In the genomic region with DNA sequence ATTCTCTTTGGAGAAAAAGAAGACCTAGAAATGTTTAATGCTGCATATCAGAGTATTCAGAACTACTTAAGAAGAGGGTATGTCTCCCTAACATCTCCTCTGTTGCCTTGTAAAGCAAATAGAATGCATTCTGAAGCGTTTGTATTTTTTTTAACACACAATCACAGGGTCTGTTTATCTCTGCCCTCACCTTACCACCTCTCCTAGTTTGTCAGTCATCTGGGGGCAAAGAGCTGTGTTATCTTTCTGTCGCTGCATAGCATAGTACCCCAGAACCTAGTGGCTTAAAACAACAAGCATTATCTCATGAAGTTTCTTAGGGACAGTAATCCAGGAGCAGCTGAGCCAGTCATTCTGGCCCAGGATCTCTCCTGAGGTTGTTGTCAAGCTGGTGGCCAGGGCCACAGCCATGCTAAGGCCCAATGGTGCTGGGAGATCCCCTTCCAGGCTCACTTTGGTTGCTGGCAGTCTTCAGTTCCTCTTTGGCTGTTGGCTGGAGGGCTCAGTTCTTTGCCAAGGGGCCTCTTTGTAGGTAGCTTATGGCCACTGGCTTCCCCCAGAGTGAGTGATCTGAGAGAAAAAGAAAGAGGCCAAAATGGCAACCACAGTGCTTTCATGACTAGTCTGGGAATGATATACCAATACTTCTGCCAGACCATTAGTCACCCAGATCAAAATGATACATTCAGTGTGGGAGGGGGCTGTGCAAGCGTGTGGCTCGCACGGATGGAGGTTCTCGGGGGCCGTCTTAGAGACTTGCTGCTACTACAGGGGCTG, we compare ENCODE assay signal across 9 cellular contexts. TPM values are rescaled to one million over a fixed set of nuclear protein-coding genes. Genes with fewer than 3 reads are reported as not detected.
A peak's percentile ranks its signal among the peaks of the same experiment; 100 is the strongest.
DNase-seq lines count a peak whose midpoint lies in the region; ATAC-seq, FAIRE-seq and TF ChIP-seq lines count a peak whose summit lies in the region.
"Had no signal": no experiment of that assay in that cellular context is flagged by ENCODE, and none has a peak within 500 bp of the region (broad histone marks: within the 10 kb centered on the region; RNA-seq: fewer than 3 reads in every experiment).

No MANE protein-coding gene starts in this region.

- ATAC-seq in HG03045 (IDR thresholded peaks at IDR 0.05; ENCODE audit: unreplicated experiment): peak; percentile 96

- H3K27ac ChIP-seq in CD8-positive, alpha-beta memory T cell (ENCODE audit: low read depth, low read length): no peak overlapping the region
- H3K27ac ChIP-seq in small intestine (ENCODE audit: low read depth in 1 of 2, low read length in 1 of 2): no peak overlapping the region
- H3K27ac ChIP-seq: thoracic aorta had no signal

- H3K9me3 Mint-ChIP-seq in CD8-positive, alpha-beta memory T cell: no peaks in the 10 kb centered on the region
- H3K9me3 Mint-ChIP-seq in activated naive CD8-positive, alpha-beta T cell (ENCODE audit: low read depth): no peaks in the 10 kb centered on the region

- CTCF ChIA-PET in CD8-positive, alpha-beta memory T cell (lab: Charles Lee): no interaction called here

- no peaks in the 10 kb centered on the region for H3K9me3 ChIP-seq in CD8-positive, alpha-beta memory T cell (ENCODE audit: low read length)
- no peaks in the 10 kb centered on the region for H3K9me3 ChIP-seq in small intestine (ENCODE audit: control insufficient read depth, low read depth)
- H3K9me3 ChIP-seq: thoracic aorta had no signal

- H3K4me3 ChIP-seq in CD8-positive, alpha-beta memory T cell (ENCODE audit: low read length): no peak overlapping the region
- no peak overlapping the region for H3K4me3 ChIP-seq in small intestine (ENCODE audit: low read depth in 1 of 2, low read length in 2 of 2)
- H3K4me3 ChIP-seq: thoracic aorta had no signal

- H3K27me3 Mint-ChIP-seq in CD8-positive, alpha-beta memory T cell: no peaks in the 10 kb centered on the region
- H3K27me3 Mint-ChIP-seq in activated naive CD8-positive, alpha-beta T cell: no peaks in the 10 kb centered on the region

- peak overlapping the region in 7 of 8 donors; percentile 18 to 73 (median 36) for H3K27ac Mint-ChIP-seq in CD8-positive, alpha-beta memory T cell
- H3K27ac Mint-ChIP-seq in activated naive CD8-positive, alpha-beta T cell: peak overlapping the region; percentile 59

- DNase-seq in CD8-positive, alpha-beta memory T cell: no peak
- no peak for DNase-seq in HCEC 1CT
- no peak for DNase-seq in T1000 (lab: John Stamatoyannopoulos, UW)
- no peak for DNase-seq in germinal center (ENCODE audit: low spot score)
- DNase-seq in small intestine: no peak

- TF ChIP-seq POLR2A in GM19099 (IDR thresholded peaks at IDR 0.05; ENCODE audit: extremely low read depth, insufficient read length, low read depth): peak; percentile 28

- POLR2A ChIA-PET in CD8-positive, alpha-beta memory T cell (lab: Charles Lee): no interaction called here

- H3K36me3 ChIP-seq in CD8-positive, alpha-beta memory T cell (ENCODE audit: insufficient read depth, low read length): peaks cover 86% of the 10 kb centered on the region
- peaks cover 32 to 37% of the 10 kb centered on the region in 2 donors for H3K36me3 ChIP-seq in small intestine (ENCODE audit: control insufficient read depth in 2 of 2, insufficient read depth in 2 of 2, low read length in 2 of 2)

- peaks cover 7 to 19% (median 11%) of the 10 kb centered on the region in 3 donors for H3K4me1 Mint-ChIP-seq in CD8-positive, alpha-beta memory T cell
- peaks cover 23% of the 10 kb centered on the region for H3K4me1 Mint-ChIP-seq in activated naive CD8-positive, alpha-beta T cell (ENCODE audit: low read depth)

- no peak for FAIRE-seq in small intestine (lab: Jason Lieb, UNC)

- peaks cover 17 to 92% (median 38%) of the 10 kb centered on the region in 3 donors for H3K36me3 Mint-ChIP-seq in CD8-positive, alpha-beta memory T cell
- peaks cover 29% of the 10 kb centered on the region for H3K36me3 Mint-ChIP-seq in activated naive CD8-positive, alpha-beta T cell

- WGBS in small intestine, 3 donors: 77 to 85% (median 80%) methylated on average over 7 of the region's 7 CpGs

- H3K4me1 ChIP-seq in CD8-positive, alpha-beta memory T cell (ENCODE audit: insufficient read depth, low read length): peaks cover 2% of the 10 kb centered on the region
- H3K4me1 ChIP-seq in small intestine (ENCODE audit: control insufficient read depth in 2 of 2, insufficient read depth in 1 of 2, low read depth in 1 of 2, low read length in 1 of 2): no peaks in the 10 kb centered on the region

- H3K4me3 Mint-ChIP-seq in CD8-positive, alpha-beta memory T cell: no peak overlapping the region
- H3K4me3 Mint-ChIP-seq in activated naive CD8-positive, alpha-beta T cell: no peak overlapping the region

- no peaks in the 10 kb centered on the region for H3K27me3 ChIP-seq in CD8-positive, alpha-beta memory T cell (ENCODE audit: insufficient read depth, low read length, poor library complexity, severe bottlenecking)
- no peaks in the 10 kb centered on the region for H3K27me3 ChIP-seq in small intestine (ENCODE audit: control insufficient read depth in 2 of 2, insufficient read depth in 2 of 2, low read length in 2 of 2)

RNA-seq across cellular contexts. Expression of a gene that starts 17.8 kb away (rescaled TPM):
- total RNA-seq in CD8-positive, alpha-beta memory T cell: 100 to 1,000 TPM; 120 to 121 TPM
- 39.7 TPM for polyA plus RNA-seq in CD8-positive, alpha-beta memory T cell
- polyA plus RNA-seq in small intestine: 10 to 100 TPM in 1 of 3 donors, 1 to 10 TPM in 2; 4.0 to 13.6 (median 4.6) TPM
